ENCODE assay signal across 12 cellular contexts in genomic region chr1:159918041-159918917, GRCh38. TPM values are rescaled to one million over a fixed set of nuclear protein-coding genes. Genes with fewer than 3 reads are reported as not detected.
DNase-seq lines count a peak whose midpoint lies in the region; ATAC-seq and TF ChIP-seq lines count a peak whose summit lies in the region.
"Had no signal": no experiment of that assay in that cellular context is flagged by ENCODE, and none has a peak within 500 bp of the region (broad histone marks: within the 10 kb centered on the region; RNA-seq: fewer than 3 reads in every experiment).

No MANE protein-coding gene starts in this region.

- H3K4me2 ChIP-seq in BLaER1 treated with 17β-estradiol and CSF1 and Interleukin-3, amounts not matched to agents 10 nM and 100 nM, result peak overlapping the region; percentile 28 to 99 (median 87)
- peak overlapping the region; percentile 99 for H3K4me2 ChIP-seq in Loucy (ENCODE audit: low read depth, low read length, poor library complexity, severe bottlenecking)

- no peak overlapping the region for H3K4me3 ChIP-seq in BLaER1 treated with 17β-estradiol and CSF1 and Interleukin-3, amounts not matched to agents 10 nM and 100 nM
- no peak overlapping the region for H3K4me3 ChIP-seq in Loucy (ENCODE audit: low read length, poor library complexity, severe bottlenecking)
- H3K4me3 ChIP-seq: coronary artery, Peyer's patch, skin epidermis had no signal

- peaks cover 49 to 80% (median 66%) of the 10 kb centered on the region in 11 experiments for H4K20me1 ChIP-seq in BLaER1 treated with 17β-estradiol and CSF1 and Interleukin-3, amounts not matched to agents 10 nM and 100 nM
- H4K20me1 ChIP-seq in Loucy (ENCODE audit: insufficient read depth, low read length, poor library complexity, severe bottlenecking), result peaks cover 51% of the 10 kb centered on the region

- H3K27ac Mint-ChIP-seq in brain, result peak overlapping the region in 4 of 5 experiments; percentile 57 to 90 (median 78)
- peak overlapping the region; percentile 7 for H3K27ac Mint-ChIP-seq in nephron progenitor cell

- no peaks in the 10 kb centered on the region for H3K27me3 ChIP-seq in BLaER1 treated with 17β-estradiol and CSF1 and Interleukin-3, amounts not matched to agents 10 nM and 100 nM
- H3K27me3 ChIP-seq in Loucy (ENCODE audit: insufficient read depth, low read length, poor library complexity, severe bottlenecking), result no peaks in the 10 kb centered on the region
- H3K27me3 ChIP-seq: Peyer's patch had no signal

- no peak for DNase-seq in nephron progenitor cell
- no peak for DNase-seq in NCI-H2081 (lab: John Stamatoyannopoulos, UW)
- no peak for DNase-seq in OCI-M2 (lab: John Stamatoyannopoulos, UW; ENCODE audit: unreplicated experiment)
- DNase-seq: DMS79 treated with DMSO at 0.1 percent for 48 hours, Peyer's patch had no signal

- peaks cover 55 to 71% (median 63%) of the 10 kb centered on the region in 10 experiments for H3K4me1 ChIP-seq in BLaER1 treated with 17β-estradiol and CSF1 and Interleukin-3, amounts not matched to agents 10 nM and 100 nM
- peaks cover 78% of the 10 kb centered on the region for H3K4me1 ChIP-seq in Loucy (ENCODE audit: insufficient read depth, low read length, poor library complexity, severe bottlenecking)

- H3K36me3 ChIP-seq in BLaER1 treated with 17β-estradiol and CSF1 and Interleukin-3, amounts not matched to agents 10 nM and 100 nM, result peaks cover 44 to 79% (median 56%) of the 10 kb centered on the region in 11 experiments
- peaks cover 61% of the 10 kb centered on the region for H3K36me3 ChIP-seq in Loucy (ENCODE audit: insufficient read depth, low read length)

- no peak overlapping the region for H2AFZ ChIP-seq in Loucy (ENCODE audit: low read length)

- no peaks in the 10 kb centered on the region for H3K9me3 ChIP-seq in BLaER1 treated with 17β-estradiol and CSF1 and Interleukin-3, amounts not matched to agents 10 nM and 100 nM (replicated peaks in 1 of 11)
- H3K9me3 ChIP-seq in Loucy (ENCODE audit: insufficient read depth, low read depth, low read length), result no peaks in the 10 kb centered on the region
- H3K9me3 ChIP-seq: Peyer's patch had no signal

- ATAC-seq in HG02759 (IDR thresholded peaks at IDR 0.05; ENCODE audit: unreplicated experiment), result no peak
- ATAC-seq in HG02852 (IDR thresholded peaks at IDR 0.05; ENCODE audit: unreplicated experiment), result no peak

- H3K4me1 Mint-ChIP-seq in brain (peaks cover 82% of the 10 kb centered on the region), nephron progenitor cell (peaks cover 50% of the 10 kb centered on the region)

- peak overlapping the region in 3 of 11 experiments; percentile 9 to 43 (median 20); a peak in 4 of 22 replicates for H3K9ac ChIP-seq in BLaER1 treated with 17β-estradiol and CSF1 and Interleukin-3, amounts not matched to agents 10 nM and 100 nM
- no peak overlapping the region for H3K9ac ChIP-seq in Loucy (ENCODE audit: low read depth, low read length, poor library complexity, severe bottlenecking)

- H3K27me3 Mint-ChIP-seq in brain (peaks cover 4% of the 10 kb centered on the region), nephron progenitor cell (ENCODE audit: low read depth, poor library complexity) (peaks cover 2% of the 10 kb centered on the region)

- H3K36me3 Mint-ChIP-seq in brain (peaks cover 4% of the 10 kb centered on the region), nephron progenitor cell (ENCODE audit: low read depth) (peaks cover 11% of the 10 kb centered on the region)

- H3F3A ChIP-seq in Loucy (ENCODE audit: low read depth), result no peaks in the 10 kb centered on the region

- H3K27ac ChIP-seq in BLaER1 treated with 17β-estradiol and CSF1 and Interleukin-3, amounts not matched to agents 10 nM and 100 nM, result peak overlapping the region in 8 of 11 experiments; percentile 12 to 97 (median 28); a peak in 12 of 22 replicates

- TF ChIP-seq CTCF in Loucy (conservative IDR thresholded peaks at IDR 0.05; ENCODE audit: low read length) (no peak), brain (conservative IDR thresholded peaks at IDR 0.05) (no peak), nephron progenitor cell (IDR thresholded peaks at IDR 0.05) (no peak)

- no peaks in the 10 kb centered on the region for H3K9me2 ChIP-seq in Loucy (replicated peaks; ENCODE audit: low read depth, low read length)

- H3K4me3 Mint-ChIP-seq in brain (peak overlapping the region in 2 of 5 experiments; percentile 32 to 50), nephron progenitor cell (no peak overlapping the region)

- H3K79me2 ChIP-seq in Loucy (ENCODE audit: insufficient read depth, low read length), result peaks cover 67% of the 10 kb centered on the region

- peaks cover 0 to 2% (median 0%) of the 10 kb centered on the region in 5 experiments for H3K9me3 Mint-ChIP-seq in brain
- H3K9me3 Mint-ChIP-seq in nephron progenitor cell, result no peaks in the 10 kb centered on the region

RNA-seq across cellular contexts. Expression of gene TAGLN2, which starts 7.0 kb away (rescaled TPM):
- 825 TPM for polyA plus RNA-seq in brain (ENCODE audit: insufficient read depth, low read depth, low replicate concordance)

RNA-seq across cellular contexts. Expression of gene CFAP45, which starts 18.3 kb away (rescaled TPM):
- 0.98 TPM for polyA plus RNA-seq in brain (ENCODE audit: insufficient read depth, low read depth, low replicate concordance)

RNA-seq across cellular contexts. Expression of gene IGSF9, which starts 27.1 kb away (rescaled TPM):
- 43.9 TPM for polyA plus RNA-seq in brain (ENCODE audit: insufficient read depth, low read depth, low replicate concordance)

RNA-seq across cellular contexts. Expression of gene SLAMF9, which starts 35.8 kb away (rescaled TPM):
- polyA plus RNA-seq in brain (ENCODE audit: insufficient read depth, low read depth, low replicate concordance), result not detected

RNA-seq across cellular contexts. Expression of gene VSIG8, which starts 55.8 kb away (rescaled TPM):
- polyA plus RNA-seq in brain (ENCODE audit: insufficient read depth, low read depth, low replicate concordance), result not detected
